In the genomic region with DNA sequence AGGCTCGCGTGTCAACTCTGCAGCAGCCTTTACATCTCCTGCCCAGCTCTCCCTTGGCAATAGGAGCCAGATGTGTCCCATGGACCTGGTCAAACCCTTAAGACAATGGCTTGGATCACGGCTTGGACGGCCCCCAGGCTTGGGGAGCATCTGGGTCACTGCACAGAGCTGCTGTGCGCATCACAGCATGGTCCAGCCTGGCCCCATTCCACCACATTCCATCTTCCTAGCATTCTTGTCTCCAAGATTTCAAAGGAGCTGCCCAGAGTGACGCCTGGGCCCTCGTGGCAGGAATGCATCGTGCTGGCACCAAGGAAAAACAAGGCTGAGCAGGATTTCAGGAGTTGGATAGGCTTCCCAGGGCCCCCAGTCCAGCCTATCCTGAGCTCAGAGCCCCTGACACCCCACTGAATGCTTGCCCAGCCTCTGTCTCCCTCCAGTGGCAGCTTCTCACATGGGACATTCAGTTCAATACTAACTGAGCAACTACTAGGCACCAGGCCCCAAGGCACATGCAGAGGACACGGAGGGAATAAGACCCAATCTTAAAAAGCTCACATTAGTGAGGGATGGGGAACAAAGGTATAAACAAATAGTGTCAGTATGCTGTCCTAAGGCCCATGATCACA, we compare ENCODE assay signal across 8 cellular contexts. TPM values are rescaled to one million over a fixed set of nuclear protein-coding genes. Genes with fewer than 3 reads are reported as not detected.
DNase-seq lines count a peak whose midpoint lies in the region; ATAC-seq, FAIRE-seq and TF ChIP-seq lines count a peak whose summit lies in the region.

No MANE protein-coding gene starts in this region.

- no peaks in the 10 kb centered on the region for H3K36me3 ChIP-seq in PC-3 (ENCODE audit: low read depth, low read length)

- H3K4me3 ChIP-seq in PC-3 (ENCODE audit: low read length) = no peak overlapping the region

- no peak overlapping the region for H3K27ac ChIP-seq in PC-3 (ENCODE audit: low read length)

- DNase-seq in DMS53 (lab: John Stamatoyannopoulos, UW) (peak; percentile 22), DMS53 treated with DMSO at 0.1 percent for 48 hours (lab: John Stamatoyannopoulos, UW; ENCODE audit: unreplicated experiment) (no peak), PC-3 (peak; percentile 19), dermis blood vessel endothelial cell (peak; percentile 81), GM12891 (ENCODE audit: insufficient read length, low spot score) (no peak)

- no TSS peak for BruUV-seq in PC-3 (replicated peaks; lab: Mats Ljungman, UMichigan)

- H3K4me2 ChIP-seq in PC-3 (ENCODE audit: low read length) = no peak overlapping the region

- H2AFZ ChIP-seq in PC-3 (ENCODE audit: low read length) = no peak overlapping the region

- no peaks in the 10 kb centered on the region for H3K27me3 Mint-ChIP-seq in nephron (ENCODE audit: low read depth)

- CTCF ChIA-PET in PC-3 (lab: Charles Lee) = interaction anchor here (0.6 kb wide), 1 partner anchor 69 kb away, joined by 3 read pairs; no protein-coding TSS in a partner anchor

- no peak for ATAC-seq in PC-3
- no peak for ATAC-seq in HG02759 (IDR thresholded peaks at IDR 0.05; ENCODE audit: unreplicated experiment)
- no peak for ATAC-seq in activated CD4-positive, CD25-positive, alpha-beta regulatory T cell treated with anti-CD3 and anti-CD28 coated beads, Interleukin-2, amount 50 U/mL, for 24 hours

- H3K27me3 ChIP-seq in PC-3 (ENCODE audit: low read length) = no peaks in the 10 kb centered on the region

- no peaks in the 10 kb centered on the region for H3K79me2 ChIP-seq in PC-3 (ENCODE audit: low read length)

- no peak for FAIRE-seq in GM12891 (lab: Jason Lieb, UNC)

- no peak overlapping the region for H3K4me3 Mint-ChIP-seq in nephron

- peaks cover 53% of the 10 kb centered on the region for H3K36me3 Mint-ChIP-seq in nephron (ENCODE audit: low read depth)

- no peaks in the 10 kb centered on the region for H3K9me3 ChIP-seq in PC-3 (ENCODE audit: low read length)

- no peaks in the 10 kb centered on the region for H3K9me2 ChIP-seq in PC-3 (replicated peaks; ENCODE audit: low read length)

- H3F3A ChIP-seq in PC-3 (ENCODE audit: low read length, unreplicated experiment) = peaks cover 6% of the 10 kb centered on the region

- H3K9ac ChIP-seq in PC-3 (ENCODE audit: low read length) = no peak overlapping the region

- intact Hi-C loops in PC-3 (cut with micrococcal nuclease) = loop anchor here (1.0 to 2.0 kb wide), 2 partner anchors 7 to 107 kb away; no protein-coding TSS in a partner anchor

- H3K4me1 Mint-ChIP-seq in nephron = peaks cover 44% of the 10 kb centered on the region

- TF ChIP-seq CTCF in PC-3 (conservative IDR thresholded peaks at IDR 0.05; ENCODE audit: low read depth, low read length) = peak; percentile 54
- no peak for TF ChIP-seq CTCF in nephron (IDR thresholded peaks at IDR 0.05; ENCODE audit: unreplicated experiment in 3 of 3)

- peaks cover 50% of the 10 kb centered on the region for H3K4me1 ChIP-seq in PC-3 (ENCODE audit: insufficient read depth, low read length)

- POLR2A ChIA-PET in PC-3 (lab: Charles Lee; ENCODE audit: unreplicated experiment) = no interaction called here

- no peaks in the 10 kb centered on the region for H4K20me1 ChIP-seq in PC-3 (ENCODE audit: low read length)

- no peaks in the 10 kb centered on the region for H3K9me3 Mint-ChIP-seq in nephron

- peak overlapping the region in 2 of 3 experiments; percentile 99 for H3K27ac Mint-ChIP-seq in nephron

- no peak for TF ChIP-seq POLR2A in GM12891 (IDR thresholded peaks at IDR 0.05; ENCODE audit: low read depth, low read length)

TF ChIP-seq in GM12891, 5 proteins besides CTCF, POLR2A, EP300 and RAD21:
- TF ChIP-seq POLR2AphosphoS5 (IDR thresholded peaks at IDR 0.05; ENCODE audit: low read depth, low read length) (no peak), PAX5 (IDR thresholded peaks at IDR 0.05; ENCODE audit: insufficient read depth, low read length, severe bottlenecking) (no peak), TAF1 (IDR thresholded peaks at IDR 0.05; ENCODE audit: low read depth, low read length) (no peak), SPI1 (IDR thresholded peaks at IDR 0.05; ENCODE audit: low read depth, low read length) (no peak), POU2F2 (IDR thresholded peaks at IDR 0.05; ENCODE audit: low read depth, low read length) (no peak)

RNA-seq across cellular contexts. Expression of gene TK2, which starts 34.3 kb away (rescaled TPM):
- 8.3 and 14.1 TPM in 2 replicates for total RNA-seq in PC-3 (2014; rRNA removed)
- total RNA-seq in dermis blood vessel endothelial cell = 41.0 and 46.5 TPM in 2 replicates
- 4.9 TPM for polyA plus RNA-seq in GM12891 (2012; ENCODE audit: low read depth, missing spikeins)

RNA-seq across cellular contexts. Expression of gene CKLF, which starts 36.7 kb away (rescaled TPM):
- total RNA-seq in PC-3 (2014; rRNA removed) (47.9 and 49.7 TPM in 2 replicates), dermis blood vessel endothelial cell (75.6 and 102 TPM in 2 replicates)
- 90.7 TPM for polyA plus RNA-seq in GM12891 (2012; ENCODE audit: low read depth, missing spikeins)

RNA-seq across cellular contexts. Expression of gene CMTM1, which starts 50.6 kb away (rescaled TPM):
- 0.92 and 1.4 TPM in 2 replicates for total RNA-seq in PC-3 (2014; rRNA removed)
- 2.7 and 3.6 TPM in 2 replicates for total RNA-seq in dermis blood vessel endothelial cell
- 0.42 TPM for polyA plus RNA-seq in GM12891 (2012; ENCODE audit: low read depth, missing spikeins)

Comparison
In these comparisons a context has a peak if more than half of its experiments do, and no peak if none do; other contexts are left out.
1. DNase-seq: peak in DMS53 (single experiment), PC-3 (single experiment) and dermis blood vessel endothelial cell (single experiment); none in DMS53 treated with DMSO at 0.1 percent for 48 hours (single experiment) and GM12891 (single experiment).